Comparison of ENCODE assay signal across 2 cellular contexts in the genomic region with DNA sequence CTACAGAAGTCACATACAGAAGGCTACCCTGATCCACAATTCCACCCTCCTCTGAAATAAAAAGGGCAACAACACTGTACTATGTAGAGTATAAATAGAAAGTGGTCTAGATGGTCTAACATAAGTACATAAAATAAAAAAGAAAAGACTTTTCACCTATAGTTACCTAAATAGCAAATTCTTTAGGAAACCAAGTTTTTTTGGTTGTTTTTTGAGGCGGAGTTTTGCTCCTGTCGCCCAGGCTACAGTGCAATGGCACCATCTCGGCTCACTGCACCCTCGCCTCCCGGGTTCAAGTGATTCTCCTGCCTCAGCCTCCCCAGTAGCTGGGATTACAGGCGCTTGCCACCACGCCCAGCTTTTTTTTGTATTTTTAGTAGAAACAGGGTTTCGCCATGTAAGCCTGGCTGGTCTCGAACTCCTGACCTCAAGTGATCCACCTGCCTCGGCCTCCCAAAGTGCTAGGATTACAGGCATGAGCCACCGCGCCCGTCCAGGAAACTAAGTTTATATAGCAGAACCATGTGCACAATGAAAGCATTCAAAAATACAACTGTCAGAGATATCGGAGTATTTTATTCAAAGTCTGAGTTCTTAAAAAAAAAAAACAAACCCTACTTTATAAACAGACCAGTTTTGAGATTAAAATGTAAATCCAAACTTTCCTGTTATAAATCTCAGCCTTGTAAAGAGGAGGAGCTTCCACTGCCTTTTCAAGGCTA.
TF ChIP-seq lines count a peak whose summit lies in the region.

No MANE protein-coding gene starts in this region.

TF ChIP-seq in SK-N-SH, 30 proteins besides CTCF, POLR2A, EP300 and RAD21 (continued from another document):
- TF ChIP-seq, protein P1, sequence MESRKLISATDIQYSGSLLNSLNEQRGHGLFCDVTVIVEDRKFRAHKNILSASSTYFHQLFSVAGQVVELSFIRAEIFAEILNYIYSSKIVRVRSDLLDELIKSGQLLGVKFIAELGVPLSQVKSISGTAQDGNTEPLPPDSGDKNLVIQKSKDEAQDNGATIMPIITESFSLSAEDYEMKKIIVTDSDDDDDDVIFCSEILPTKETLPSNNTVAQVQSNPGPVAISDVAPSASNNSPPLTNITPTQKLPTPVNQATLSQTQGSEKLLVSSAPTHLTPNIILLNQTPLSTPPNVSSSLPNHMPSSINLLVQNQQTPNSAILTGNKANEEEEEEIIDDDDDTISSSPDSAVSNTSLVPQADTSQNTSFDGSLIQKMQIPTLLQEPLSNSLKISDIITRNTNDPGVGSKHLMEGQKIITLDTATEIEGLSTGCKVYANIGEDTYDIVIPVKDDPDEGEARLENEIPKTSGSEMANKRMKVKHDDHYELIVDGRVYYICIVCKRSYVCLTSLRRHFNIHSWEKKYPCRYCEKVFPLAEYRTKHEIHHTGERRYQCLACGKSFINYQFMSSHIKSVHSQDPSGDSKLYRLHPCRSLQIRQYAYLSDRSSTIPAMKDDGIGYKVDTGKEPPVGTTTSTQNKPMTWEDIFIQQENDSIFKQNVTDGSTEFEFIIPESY (IDR thresholded peaks at IDR 0.05; ENCODE audit: borderline replicate concordance, low read depth), result no peak
- TF ChIP-seq FOXM1 (IDR thresholded peaks at IDR 0.05; ENCODE audit: low read depth), result no peak
- no peak for TF ChIP-seq GABPA (IDR thresholded peaks at IDR 0.05; ENCODE audit: low read depth)

TF ChIP-seq in SK-N-SH treated with all-trans-retinoic acid at 6 μM for 48 hours, 23 proteins besides CTCF, POLR2A, EP300 and RAD21 (continued from another document):
- TF ChIP-seq ARNTL (CRISPR knock-in tag; IDR thresholded peaks at IDR 0.05; ENCODE audit: borderline replicate concordance, low read depth), result no peak
- TF ChIP-seq, protein P2, sequence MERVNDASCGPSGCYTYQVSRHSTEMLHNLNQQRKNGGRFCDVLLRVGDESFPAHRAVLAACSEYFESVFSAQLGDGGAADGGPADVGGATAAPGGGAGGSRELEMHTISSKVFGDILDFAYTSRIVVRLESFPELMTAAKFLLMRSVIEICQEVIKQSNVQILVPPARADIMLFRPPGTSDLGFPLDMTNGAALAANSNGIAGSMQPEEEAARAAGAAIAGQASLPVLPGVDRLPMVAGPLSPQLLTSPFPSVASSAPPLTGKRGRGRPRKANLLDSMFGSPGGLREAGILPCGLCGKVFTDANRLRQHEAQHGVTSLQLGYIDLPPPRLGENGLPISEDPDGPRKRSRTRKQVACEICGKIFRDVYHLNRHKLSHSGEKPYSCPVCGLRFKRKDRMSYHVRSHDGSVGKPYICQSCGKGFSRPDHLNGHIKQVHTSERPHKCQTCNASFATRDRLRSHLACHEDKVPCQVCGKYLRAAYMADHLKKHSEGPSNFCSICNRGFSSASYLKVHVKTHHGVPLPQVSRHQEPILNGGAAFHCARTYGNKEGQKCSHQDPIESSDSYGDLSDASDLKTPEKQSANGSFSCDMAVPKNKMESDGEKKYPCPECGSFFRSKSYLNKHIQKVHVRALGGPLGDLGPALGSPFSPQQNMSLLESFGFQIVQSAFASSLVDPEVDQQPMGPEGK (CRISPR knock-in tag; IDR thresholded peaks at IDR 0.05; ENCODE audit: borderline replicate concordance), result no peak
- TF ChIP-seq BACH2 (CRISPR knock-in tag; IDR thresholded peaks at IDR 0.05; ENCODE audit: borderline replicate concordance), result no peak
- no peak for TF ChIP-seq ZC3H10 (CRISPR knock-in tag; IDR thresholded peaks at IDR 0.05)
- TF ChIP-seq, protein P3, sequence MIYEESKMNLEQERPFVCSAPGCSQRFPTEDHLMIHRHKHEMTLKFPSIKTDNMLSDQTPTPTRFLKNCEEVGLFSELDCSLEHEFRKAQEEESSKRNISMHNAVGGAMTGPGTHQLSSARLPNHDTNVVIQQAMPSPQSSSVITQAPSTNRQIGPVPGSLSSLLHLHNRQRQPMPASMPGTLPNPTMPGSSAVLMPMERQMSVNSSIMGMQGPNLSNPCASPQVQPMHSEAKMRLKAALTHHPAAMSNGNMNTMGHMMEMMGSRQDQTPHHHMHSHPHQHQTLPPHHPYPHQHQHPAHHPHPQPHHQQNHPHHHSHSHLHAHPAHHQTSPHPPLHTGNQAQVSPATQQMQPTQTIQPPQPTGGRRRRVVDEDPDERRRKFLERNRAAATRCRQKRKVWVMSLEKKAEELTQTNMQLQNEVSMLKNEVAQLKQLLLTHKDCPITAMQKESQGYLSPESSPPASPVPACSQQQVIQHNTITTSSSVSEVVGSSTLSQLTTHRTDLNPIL (CRISPR knock-in tag; IDR thresholded peaks at IDR 0.05; ENCODE audit: low read depth), result no peak
